In the genomic region with DNA sequence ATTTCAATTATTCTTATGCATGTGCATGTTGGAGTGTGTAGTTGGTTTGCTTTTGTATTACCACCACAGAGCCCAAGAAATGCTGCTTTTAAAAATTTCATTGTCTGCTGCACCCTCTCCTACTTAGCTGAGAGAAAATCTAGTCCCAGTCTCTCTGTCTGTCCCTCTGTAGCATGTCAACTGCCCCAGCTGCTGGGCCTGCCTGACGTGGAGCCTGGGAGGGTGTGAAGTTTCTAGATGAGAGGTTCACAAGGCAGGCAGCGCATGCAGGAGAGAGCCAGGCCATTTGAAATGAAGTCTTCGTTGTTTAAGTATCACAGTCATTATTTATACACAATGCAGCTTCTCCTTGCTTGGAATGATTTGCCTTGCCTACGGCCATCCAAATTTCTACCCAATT, we compare ENCODE assay signal across 35 cellular contexts.
"Had no signal": no experiment of that assay in that cellular context is flagged by ENCODE, and none has a peak within 500 bp of the region (broad histone marks: within the 10 kb centered on the region; RNA-seq: fewer than 3 reads in every experiment).

No MANE protein-coding gene starts in this region.

- ATAC-seq: activated CD4-positive, CD25-positive, alpha-beta regulatory T cell treated with anti-CD3 and anti-CD28 coated beads, Interleukin-2, amount 50 U/mL, for 24 hours; activated CD8-positive, alpha-beta T cell treated with anti-CD3 and anti-CD28 coated beads for 36 hours; activated naive CD8-positive, alpha-beta T cell treated with anti-CD3 and anti-CD28 coated beads, Interleukin-2, amount 50 U/mL, for 24 hours; T-cell had no signal

- H3K4me1 ChIP-seq: adrenal gland, ascending aorta, breast epithelium, colonic mucosa had no signal

- H3K9me3 Mint-ChIP-seq: activated B cell treated with CpG ODN at 0.5 μM for 24 hours; activated CD8-positive, alpha-beta T cell treated with anti-CD3 and anti-CD28 coated beads for 36 hours; activated naive CD4-positive, alpha-beta T cell treated with anti-CD3 and anti-CD28 coated beads for 36 hours; activated naive CD8-positive, alpha-beta T cell treated with anti-CD3 and anti-CD28 coated beads for 36 hours; activated T-helper 1 cell treated with anti-CD3 and anti-CD28 coated beads, Interleukin-12 subunit alpha, Interleukin-12 subunit beta, Interleukin-2, Interleukin-4 antibody, amounts not matched to agents 30 ng/mL and 10 ng/mL and 1 ng/mL, durations not matched to agents 14 hours and 24 hours and 36 hours; activated T-helper 2 cell treated with anti-CD3 and anti-CD28 coated beads, Interferon-gamma antibody, Interleukin-2, Interleukin-4, amounts not matched to agents 10 μg/mL and 5 μg/mL and 100 μg/mL, durations not matched to agents 14 hours and 24 hours and 36 hours; T-helper 1 cell treated with Interleukin-12 subunit alpha and Interleukin-12 subunit beta and Interleukin-4 antibody, amounts not matched to agents 30 μg/mL and 1 μg/mL, for 36 hours had no signal

- H3K9me3 ChIP-seq: adrenal gland, ascending aorta, breast epithelium, colonic mucosa had no signal

- H3K36me3 ChIP-seq: adrenal gland, ascending aorta, breast epithelium, cardiac muscle cell, colonic mucosa, WERI-Rb-1 had no signal

- H3K36me3 Mint-ChIP-seq: activated naive CD4-positive, alpha-beta T cell treated with anti-CD3 and anti-CD28 coated beads, Interleukin-2, amount 50 U/mL, for 24 hours; activated naive CD8-positive, alpha-beta T cell treated with anti-CD3 and anti-CD28 coated beads for 36 hours; brain; T-cell had no signal

- H3K27ac Mint-ChIP-seq: activated B cell treated with CpG ODN at 0.5 μM for 24 hours; activated CD8-positive, alpha-beta T cell treated with anti-CD3 and anti-CD28 coated beads for 36 hours; activated naive CD4-positive, alpha-beta T cell treated with anti-CD3 and anti-CD28 coated beads for 36 hours; activated naive CD4-positive, alpha-beta T cell treated with anti-CD3 and anti-CD28 coated beads, Interleukin-2, amount 50 U/mL, for 24 hours; activated naive CD8-positive, alpha-beta T cell treated with anti-CD3 and anti-CD28 coated beads for 36 hours; activated naive CD8-positive, alpha-beta T cell treated with anti-CD3 and anti-CD28 coated beads, Interleukin-2, amount 50 U/mL, for 24 hours; activated T-helper 1 cell treated with anti-CD3 and anti-CD28 coated beads, Interleukin-12 subunit alpha, Interleukin-12 subunit beta, Interleukin-2, Interleukin-4 antibody, amounts not matched to agents 30 ng/mL and 10 ng/mL and 1 ng/mL, durations not matched to agents 14 hours and 24 hours and 36 hours; activated T-helper 2 cell treated with anti-CD3 and anti-CD28 coated beads, Interferon-gamma antibody, Interleukin-2, Interleukin-4, amounts not matched to agents 10 μg/mL and 5 μg/mL and 100 μg/mL, durations not matched to agents 14 hours and 24 hours and 36 hours; T-cell; T-helper 1 cell treated with Interleukin-12 subunit alpha and Interleukin-12 subunit beta and Interleukin-4 antibody, amounts not matched to agents 30 μg/mL and 1 μg/mL, for 36 hours had no signal

- H3K27ac ChIP-seq: adrenal gland, ascending aorta, breast epithelium, cardiac muscle cell, colonic mucosa, epithelial cell of prostate, WERI-Rb-1 had no signal

- FAIRE-seq: endometrium, endothelial cell of umbilical vein had no signal

- DNase-seq: activated B cell treated with CpG ODN at 0.5 μM for 24 hours; activated CD4-positive, alpha-beta T cell treated with anti-CD3 and anti-CD28 coated beads for 48 hours; activated CD4-positive, alpha-beta T cell treated with anti-CD3 and anti-CD28 coated beads, Interleukin-2, amount 50 U/mL, for 1 hour; activated CD4-positive, alpha-beta T cell treated with anti-CD3 and anti-CD28 coated beads, Interleukin-2, amount 50 U/mL, for 48 hours; activated CD8-positive, alpha-beta memory T cell treated with anti-CD3 and anti-CD28 coated beads for 24 hours; activated CD8-positive, alpha-beta T cell treated with anti-CD3 and anti-CD28 coated beads for 36 hours; activated effector memory CD4-positive, alpha-beta T cell treated with anti-CD3 and anti-CD28 coated beads, Interleukin-2, amount 50 U/mL, for 16 hours; activated naive CD4-positive, alpha-beta T cell treated with anti-CD3 and anti-CD28 coated beads for 36 hours; activated naive CD8-positive, alpha-beta T cell treated with anti-CD3 and anti-CD28 coated beads for 36 hours; activated naive CD8-positive, alpha-beta T cell treated with anti-CD3 and anti-CD28 coated beads, Interleukin-2, amount 50 U/mL, for 24 hours; activated T-cell treated with anti-CD3 and anti-CD28 coated beads, Interleukin-2, amount 50 U/mL, for 1 hour; activated T-cell treated with anti-CD3 and anti-CD28 coated beads, Interleukin-2, amount 50 U/mL, for 48 hours; adrenal gland; amygdala; central memory CD4-positive, alpha-beta T cell; cerebellar nuclear complex; colonic mucosa; effector CD8-positive, alpha-beta T cell; foreskin fibroblast; head of caudate nucleus; T-cell; T-helper 9 cell; WERI-Rb-1 had no signal

- H3K27me3 ChIP-seq: adrenal gland, ascending aorta, breast epithelium, cardiac muscle cell, colonic mucosa had no signal

- H3K4me3 ChIP-seq: adrenal gland, ascending aorta, breast epithelium, cardiac muscle cell, colonic mucosa had no signal

- H3K4me1 Mint-ChIP-seq: activated B cell treated with CpG ODN at 0.5 μM for 24 hours; activated naive CD4-positive, alpha-beta T cell treated with anti-CD3 and anti-CD28 coated beads, Interleukin-2, amount 50 U/mL, for 24 hours; activated naive CD8-positive, alpha-beta T cell treated with anti-CD3 and anti-CD28 coated beads for 36 hours; activated naive CD8-positive, alpha-beta T cell treated with anti-CD3 and anti-CD28 coated beads, Interleukin-2, amount 50 U/mL, for 24 hours; T-cell had no signal

- H3K4me3 Mint-ChIP-seq: activated B cell treated with CpG ODN at 0.5 μM for 24 hours; activated CD8-positive, alpha-beta T cell treated with anti-CD3 and anti-CD28 coated beads for 36 hours; activated naive CD4-positive, alpha-beta T cell treated with anti-CD3 and anti-CD28 coated beads for 36 hours; activated naive CD4-positive, alpha-beta T cell treated with anti-CD3 and anti-CD28 coated beads, Interleukin-2, amount 50 U/mL, for 24 hours; activated naive CD8-positive, alpha-beta T cell treated with anti-CD3 and anti-CD28 coated beads for 36 hours; activated naive CD8-positive, alpha-beta T cell treated with anti-CD3 and anti-CD28 coated beads, Interleukin-2, amount 50 U/mL, for 24 hours; activated T-helper 1 cell treated with anti-CD3 and anti-CD28 coated beads, Interleukin-12 subunit alpha, Interleukin-12 subunit beta, Interleukin-2, Interleukin-4 antibody, amounts not matched to agents 30 ng/mL and 10 ng/mL and 1 ng/mL, durations not matched to agents 14 hours and 24 hours and 36 hours; T-cell; T-helper 1 cell treated with Interleukin-12 subunit alpha and Interleukin-12 subunit beta and Interleukin-4 antibody, amounts not matched to agents 30 μg/mL and 1 μg/mL, for 36 hours had no signal
